In genomic region chr11:124758355-124759267, GRCh38 we compare ENCODE assay signal across 1 cellular context.
TF ChIP-seq lines count a peak whose summit lies in the region.

No MANE protein-coding gene starts in this region.

TF ChIP-seq in GM12878, 131 proteins besides CTCF, POLR2A, EP300 and RAD21:
- peak; percentile 29; the same call in 1 of the 2 replicates for TF ChIP-seq CREB1 (IDR thresholded peaks at IDR 0.05; ENCODE audit: low read depth)
- no peak for TF ChIP-seq RCOR1 (conservative IDR thresholded peaks at IDR 0.05; ENCODE audit: low read depth, low read length)
- no peak for TF ChIP-seq CBFB (IDR thresholded peaks at IDR 0.05; ENCODE audit: low read depth)
- no peak for TF ChIP-seq MEF2A (IDR thresholded peaks at IDR 0.05; ENCODE audit: insufficient read depth, low read depth, low read length)
- peak; percentile 84 for TF ChIP-seq SPI1 (IDR thresholded peaks at IDR 0.05; ENCODE audit: borderline replicate concordance, insufficient read depth, low read depth, low read length)
- TF ChIP-seq SUPT20H (IDR thresholded peaks at IDR 0.05; ENCODE audit: borderline replicate concordance, control insufficient read depth, low read depth, low read length), result no peak
- peak; percentile 46 to 47; a peak in 2 of 4 replicates for TF ChIP-seq IKZF2 (IDR thresholded peaks at IDR 0.05)
- 0 out of 2 replicates have a peak, but pooled peaks have one; percentile 27 for TF ChIP-seq YY1 (IDR thresholded peaks at IDR 0.05; ENCODE audit: low read depth, low read length)
- peak; percentile 72 for TF ChIP-seq IKZF1 (conservative IDR thresholded peaks at IDR 0.05)
- TF ChIP-seq SMARCA5 (IDR thresholded peaks at IDR 0.05), result peak; percentile 93
- 0 out of 2 replicates have a peak, but pooled peaks have one; percentile 35 for TF ChIP-seq ZSCAN29 (IDR thresholded peaks at IDR 0.05)
- TF ChIP-seq POLR2AphosphoS5 (IDR thresholded peaks at IDR 0.05; ENCODE audit: low read length), result no peak
- no peak for TF ChIP-seq BRCA1 (IDR thresholded peaks at IDR 0.05; ENCODE audit: low read depth, low read length)
- TF ChIP-seq NBN (IDR thresholded peaks at IDR 0.05), result no peak
- peak; percentile 32; the same call in 1 of the 2 replicates for TF ChIP-seq SMC3 (IDR thresholded peaks at IDR 0.05; ENCODE audit: borderline replicate concordance, low read length)
- peak; percentile 64 for TF ChIP-seq EED (IDR thresholded peaks at IDR 0.05; ENCODE audit: low read depth)
- TF ChIP-seq TCF12 (IDR thresholded peaks at IDR 0.05; ENCODE audit: low read depth, low read length), result 0 out of 2 replicates have a peak, but pooled peaks have one; percentile 59
- TF ChIP-seq, protein P1, sequence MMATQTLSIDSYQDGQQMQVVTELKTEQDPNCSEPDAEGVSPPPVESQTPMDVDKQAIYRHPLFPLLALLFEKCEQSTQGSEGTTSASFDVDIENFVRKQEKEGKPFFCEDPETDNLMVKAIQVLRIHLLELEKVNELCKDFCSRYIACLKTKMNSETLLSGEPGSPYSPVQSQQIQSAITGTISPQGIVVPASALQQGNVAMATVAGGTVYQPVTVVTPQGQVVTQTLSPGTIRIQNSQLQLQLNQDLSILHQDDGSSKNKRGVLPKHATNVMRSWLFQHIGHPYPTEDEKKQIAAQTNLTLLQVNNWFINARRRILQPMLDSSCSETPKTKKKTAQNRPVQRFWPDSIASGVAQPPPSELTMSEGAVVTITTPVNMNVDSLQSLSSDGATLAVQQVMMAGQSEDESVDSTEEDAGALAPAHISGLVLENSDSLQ (IDR thresholded peaks at IDR 0.05), result no peak
- peak; percentile 49 for TF ChIP-seq MEF2B (IDR thresholded peaks at IDR 0.05; ENCODE audit: partially characterized antibody, poor library complexity, severe bottlenecking)
- 0 out of 2 replicates have a peak, but pooled peaks have one; percentile 22 for TF ChIP-seq CREM (IDR thresholded peaks at IDR 0.05; ENCODE audit: low read depth)
- TF ChIP-seq HDAC2 (IDR thresholded peaks at IDR 0.05), result no peak
- 0 out of 2 replicates have a peak, but pooled peaks have one; percentile 43 for TF ChIP-seq TCF3 (IDR thresholded peaks at IDR 0.05; ENCODE audit: borderline replicate concordance, insufficient read depth, low read depth, low read length)
- no peak for TF ChIP-seq LARP7 (IDR thresholded peaks at IDR 0.05)
- TF ChIP-seq GATAD2B (conservative IDR thresholded peaks at IDR 0.05; ENCODE audit: low read depth), result peak; percentile 50; the same call in 1 of the 2 replicates
- TF ChIP-seq MXI1 (IDR thresholded peaks at IDR 0.05; ENCODE audit: low read depth, low read length), result peak; percentile 32; the same call in 1 of the 2 replicates
- peak; percentile 20 to 71; a peak in 2 of 4 replicates for TF ChIP-seq BHLHE40 (IDR thresholded peaks at IDR 0.05; ENCODE audit: borderline replicate concordance in 1 of 2, low read depth in 2 of 2, low read length in 1 of 2)
- TF ChIP-seq HCFC1 (IDR thresholded peaks at IDR 0.05; ENCODE audit: low read length), result no peak
- TF ChIP-seq HDAC6 (IDR thresholded peaks at IDR 0.05; ENCODE audit: unreplicated experiment), result no peak
- TF ChIP-seq RUNX3 (IDR thresholded peaks at IDR 0.05; ENCODE audit: low read length), result 0 out of 2 replicates have a peak, but pooled peaks have one; percentile 25
- TF ChIP-seq RB1 (IDR thresholded peaks at IDR 0.05; ENCODE audit: borderline replicate concordance), result peak; percentile 74; the same call in 1 of the 2 replicates
TF ChIP-seq in GM12878: peak in this region for 18.
